Comparison of ENCODE assay signal across 8 cellular contexts in genomic region chr9:32384364-32385134, GRCh38. TPM values are rescaled to one million over a fixed set of nuclear protein-coding genes. Genes with fewer than 3 reads are reported as not detected.
A peak's percentile ranks its signal among the peaks of the same experiment; 100 is the strongest.
DNase-seq lines count a peak whose midpoint lies in the region; ATAC-seq lines count a peak whose summit lies in the region.

TSS of gene ACO1 (plus strand) at chr9:32384643. CDS start at chr9:32405507, 20,864 bp downstream.

- H3K4me1 Mint-ChIP-seq in CD4-positive, CD25-positive, alpha-beta regulatory T cell = peaks cover 5 to 25% (median 13%) of the 10 kb centered on the region in 4 donors

- H3K27ac Mint-ChIP-seq in CD4-positive, CD25-positive, alpha-beta regulatory T cell = peak within 1 kb of the TSS in 2 of 3 donors; percentile 70 to 76

- peaks cover 16% of the 10 kb centered on the region for H3K4me1 ChIP-seq in CD4-positive, CD25-positive, alpha-beta regulatory T cell (ENCODE audit: control insufficient read depth, insufficient read depth, low read length, poor library complexity, severe bottlenecking)
- H3K4me1 ChIP-seq in ectodermal cell (ENCODE audit: control insufficient read depth, insufficient read depth, low read length) = no peaks in the 10 kb centered on the region

- no peaks in the 10 kb centered on the region for H3K9me3 ChIP-seq in CD4-positive, CD25-positive, alpha-beta regulatory T cell (ENCODE audit: control insufficient read depth in 2 of 2, low read length in 2 of 2)
- H3K9me3 ChIP-seq in ectodermal cell (ENCODE audit: control insufficient read depth, low read length) = no peaks in the 10 kb centered on the region

- no peak within 1 kb of the TSS for H3K27ac ChIP-seq in CD4-positive, CD25-positive, alpha-beta regulatory T cell (ENCODE audit: insufficient read depth, low read length, poor library complexity, severe bottlenecking)
- H3K27ac ChIP-seq in ectodermal cell (ENCODE audit: insufficient read depth, low read depth, low read length, poor library complexity, severe bottlenecking) = no peak within 1 kb of the TSS

- H3K9me3 Mint-ChIP-seq in CD4-positive, CD25-positive, alpha-beta regulatory T cell = no peaks in the 10 kb centered on the region

- H3K36me3 ChIP-seq in CD4-positive, CD25-positive, alpha-beta regulatory T cell (ENCODE audit: control insufficient read depth, insufficient read depth, low read length) = no peaks in the 10 kb centered on the region
- no peaks in the 10 kb centered on the region for H3K36me3 ChIP-seq in ectodermal cell (ENCODE audit: control insufficient read depth, insufficient read depth, low read length)

- 1% methylated on average over 71 of the region's 71 CpGs for WGBS in ectodermal cell, 2 experiments

- peaks cover 36% of the 10 kb centered on the region for H3K27me3 Mint-ChIP-seq in CD4-positive, CD25-positive, alpha-beta regulatory T cell

- peak within 1 kb of the TSS; percentile 77 for H3K4me3 ChIP-seq in CD4-positive, CD25-positive, alpha-beta regulatory T cell (ENCODE audit: low read depth, low read length)
- peak within 1 kb of the TSS; percentile 74 for H3K4me3 ChIP-seq in ectodermal cell (ENCODE audit: insufficient read depth, low read depth, low read length)

- peak; percentile 83 to 84 (median 84) for DNase-seq in CD4-positive, CD25-positive, alpha-beta regulatory T cell
- DNase-seq in NCI-H82 (lab: John Stamatoyannopoulos, UW) (peak; percentile 88), lung microvascular endothelial cell (ENCODE audit: low read depth in 2 of 2) (peak; percentile 87 to 89)
- DNase-seq in activated CD8-positive, alpha-beta memory T cell treated with anti-CD3 and anti-CD28 coated beads for 1 hour (ENCODE audit: extremely low read depth in 1 of 2, low read depth in 1 of 2) = peak; percentile 65 to 86
- DNase-seq in stimulated activated CD4-positive, alpha-beta T cell treated with anti-CD3 and anti-CD28 coated beads, TNF-alpha, amount 100 ng/mL, for 4 hours (ENCODE audit: low read depth in 3 of 3) = peak; percentile 76 to 82 (median 78)

- peak within 1 kb of the TSS; percentile 87 to 97 (median 92) for H3K4me3 Mint-ChIP-seq in CD4-positive, CD25-positive, alpha-beta regulatory T cell

- ATAC-seq in CD4-positive, CD25-positive, alpha-beta regulatory T cell (ENCODE audit: low read depth in 2 of 2) = peak; percentile 92 to 94
- ATAC-seq in GM19328 (IDR thresholded peaks at IDR 0.05; ENCODE audit: unreplicated experiment) = peak; percentile 96
- peak; percentile 98 for ATAC-seq in HG03460 (IDR thresholded peaks at IDR 0.05; ENCODE audit: unreplicated experiment)

- peaks cover 25% of the 10 kb centered on the region for H3K27me3 ChIP-seq in CD4-positive, CD25-positive, alpha-beta regulatory T cell (ENCODE audit: control insufficient read depth, insufficient read depth, low read length)
- H3K27me3 ChIP-seq in ectodermal cell (ENCODE audit: control insufficient read depth, insufficient read depth, low read length, poor library complexity, severe bottlenecking) = peaks cover 50% of the 10 kb centered on the region

- no peaks in the 10 kb centered on the region for H3K36me3 Mint-ChIP-seq in CD4-positive, CD25-positive, alpha-beta regulatory T cell

RNA-seq across cellular contexts. Expression of gene ACO1, which starts in this region (rescaled TPM):
- 3.6 TPM for total RNA-seq in CD4-positive, CD25-positive, alpha-beta regulatory T cell
- polyA plus RNA-seq in CD4-positive, CD25-positive, alpha-beta regulatory T cell = 1 to 10 TPM; 5.3 to 7.4 (median 6.2) TPM
- polyA plus RNA-seq in ectodermal cell (2013, experiment 1 of 4) = 27.8 TPM
- 31.4 TPM for polyA plus RNA-seq in ectodermal cell (2013, experiment 2 of 4)
- polyA plus RNA-seq in ectodermal cell (2013, experiment 3 of 4) = 22.7 TPM
- polyA plus RNA-seq in ectodermal cell (2013, experiment 4 of 4) = 25.8 TPM
- total RNA-seq in lung microvascular endothelial cell = 21.8 and 28.4 TPM in 2 replicates
